In genomic region chr17:45371414-45372324, GRCh38 we compare ENCODE assay signal across 2 cellular contexts.
A peak's percentile ranks its signal among the peaks of the same experiment; 100 is the strongest.
TF ChIP-seq lines count a peak whose summit lies in the region.

No MANE protein-coding gene starts in this region.

TF ChIP-seq in SK-N-SH, 30 proteins besides CTCF, POLR2A, EP300 and RAD21 (continued from another document):
- peak; percentile 77 for TF ChIP-seq TCF12 (IDR thresholded peaks at IDR 0.05)

TF ChIP-seq in HepG2, 621 proteins besides CTCF, POLR2A, EP300 and RAD21 (continued from another document and continues in another):
- TF ChIP-seq YEATS2 (CRISPR knock-in tag; IDR thresholded peaks at IDR 0.05; ENCODE audit: borderline replicate concordance) (no peak), ZNF142 (CRISPR knock-in tag; IDR thresholded peaks at IDR 0.05) (peak; percentile 78; the same call in 1 of the 2 replicates), GLI4 (CRISPR knock-in tag; IDR thresholded peaks at IDR 0.05; ENCODE audit: borderline replicate concordance) (0 out of 2 replicates have a peak, but pooled peaks have one; percentile 37), CCAR2 (optimal IDR thresholded peaks at IDR 0.05; ENCODE audit: low read depth, low read length) (no peak), ZNF501 (CRISPR knock-in tag; IDR thresholded peaks at IDR 0.05) (peak; percentile 66; the same call in 1 of the 2 replicates), PAWR (CRISPR knock-in tag; IDR thresholded peaks at IDR 0.05; ENCODE audit: borderline replicate concordance) (no peak), EZH2 (conservative IDR thresholded peaks at IDR 0.05; ENCODE audit: low read depth, low read length) (no peak), MAF1 (CRISPR knock-in tag; IDR thresholded peaks at IDR 0.05; ENCODE audit: borderline replicate concordance) (no peak), MLX (CRISPR knock-in tag; IDR thresholded peaks at IDR 0.05) (peak; percentile 40; the same call in 1 of the 2 replicates), ZFP36L1 (CRISPR knock-in tag; IDR thresholded peaks at IDR 0.05) (peak; percentile 79; the same call in 1 of the 2 replicates), ZMAT5 (CRISPR knock-in tag; IDR thresholded peaks at IDR 0.05; ENCODE audit: borderline replicate concordance, low read depth) (no peak), TGIF2 (CRISPR knock-in tag; IDR thresholded peaks at IDR 0.05) (peak; percentile 53; the same call in 1 of the 2 replicates), RORA (CRISPR knock-in tag; IDR thresholded peaks at IDR 0.05) (no peak), ZNF546 (CRISPR knock-in tag; conservative IDR thresholded peaks at IDR 0.05) (no peak), MTA3 (CRISPR knock-in tag; IDR thresholded peaks at IDR 0.05) (no peak), ZNF646 (CRISPR knock-in tag; IDR thresholded peaks at IDR 0.05) (no peak), ZBTB1 (CRISPR knock-in tag; IDR thresholded peaks at IDR 0.05; ENCODE audit: borderline replicate concordance) (no peak), ZBTB14 (CRISPR knock-in tag; IDR thresholded peaks at IDR 0.05) (no peak; the same call in 1 of the 2 replicates), NR3C1 (CRISPR knock-in tag; IDR thresholded peaks at IDR 0.05) (no peak), EED (CRISPR knock-in tag; IDR thresholded peaks at IDR 0.05) (no peak; the same call in 1 of the 2 replicates), ZNF678 (CRISPR knock-in tag; IDR thresholded peaks at IDR 0.05) (no peak), ZNF124 (CRISPR knock-in tag; IDR thresholded peaks at IDR 0.05) (no peak), FOXO1 (CRISPR knock-in tag; IDR thresholded peaks at IDR 0.05) (no peak; the same call in 1 of the 2 replicates), KDM4B (CRISPR knock-in tag; IDR thresholded peaks at IDR 0.05) (no peak), ZNF326 (CRISPR knock-in tag; IDR thresholded peaks at IDR 0.05; ENCODE audit: borderline replicate concordance) (no peak), ZNF850 (CRISPR knock-in tag; conservative IDR thresholded peaks at IDR 0.05) (no peak), MAFK (conservative IDR thresholded peaks at IDR 0.05 in 1 of 2, IDR thresholded peaks at IDR 0.05 in 1 of 2; ENCODE audit: low read length in 2 of 2) (0 out of 4 replicates have a peak, but pooled peaks of 1 of the 2 experiments have one; percentile 20), TEAD3 (CRISPR knock-in tag; optimal IDR thresholded peaks at IDR 0.05; ENCODE audit: borderline replicate concordance) (peak; percentile 99), EHMT2 (IDR thresholded peaks at IDR 0.05; ENCODE audit: borderline replicate concordance, low read depth, low read length) (no peak), TOE1 (CRISPR knock-in tag; IDR thresholded peaks at IDR 0.05) (no peak), ZNF44 (CRISPR knock-in tag; IDR thresholded peaks at IDR 0.05) (no peak), THAP7 (CRISPR knock-in tag; IDR thresholded peaks at IDR 0.05) (0 out of 2 replicates have a peak, but pooled peaks have one; percentile 39), KLF16 (CRISPR knock-in tag; IDR thresholded peaks at IDR 0.05) (peak in 1 of 2 experiments; percentile 56; a peak in 2 of 4 replicates), ZNF232 (CRISPR knock-in tag; IDR thresholded peaks at IDR 0.05; ENCODE audit: borderline replicate concordance) (no peak), FOXM1 (CRISPR knock-in tag; IDR thresholded peaks at IDR 0.05) (no peak), ZIK1 (CRISPR knock-in tag; IDR thresholded peaks at IDR 0.05; ENCODE audit: borderline replicate concordance, low read depth) (no peak; the same call in 1 of the 2 replicates), RBAK (CRISPR knock-in tag; IDR thresholded peaks at IDR 0.05) (no peak), TBX2 (CRISPR knock-in tag; IDR thresholded peaks at IDR 0.05; ENCODE audit: borderline replicate concordance) (peak; percentile 90), RAD51 (IDR thresholded peaks at IDR 0.05; ENCODE audit: borderline replicate concordance) (no peak), SMC3 (IDR thresholded peaks at IDR 0.05; ENCODE audit: low read length) (no peak), ZNF737 (CRISPR knock-in tag; IDR thresholded peaks at IDR 0.05; ENCODE audit: borderline replicate concordance) (no peak), USF2 (IDR thresholded peaks at IDR 0.05; ENCODE audit: low read depth, low read length) (no peak), USF2 (CRISPR knock-in tag; IDR thresholded peaks at IDR 0.05; ENCODE audit: borderline replicate concordance) (no peak), ZNF30 (CRISPR knock-in tag; IDR thresholded peaks at IDR 0.05) (no peak), ZNF720 (CRISPR knock-in tag; IDR thresholded peaks at IDR 0.05) (no peak), DRAP1 (CRISPR knock-in tag; IDR thresholded peaks at IDR 0.05) (no peak), CREBL2 (CRISPR knock-in tag; IDR thresholded peaks at IDR 0.05; ENCODE audit: borderline replicate concordance) (no peak), MED1 (CRISPR knock-in tag; IDR thresholded peaks at IDR 0.05) (peak; percentile 84), NR0B2 (CRISPR knock-in tag; IDR thresholded peaks at IDR 0.05) (0 out of 2 replicates have a peak, but pooled peaks have one; percentile 55)
